Comparison of ENCODE assay signal across 29 cellular contexts in genomic region chr2:128185576-128185975, GRCh38.
"Had no signal": no experiment of that assay in that cellular context is flagged by ENCODE, and none has a peak within 500 bp of the region (broad histone marks: within the 10 kb centered on the region; RNA-seq: fewer than 3 reads in every experiment).

No MANE protein-coding gene starts in this region.

- ATAC-seq: activated CD4-positive, alpha-beta T cell treated with anti-CD3 and anti-CD28 coated beads for 36 hours; esophagus mucosa; foreskin keratinocyte; naive thymus-derived CD4-positive, alpha-beta T cell; pancreas; stimulated activated naive CD8-positive, alpha-beta T cell treated with anti-CD3 and anti-CD28 coated beads, Interleukin-15, Interleukin-2, amounts not matched to agents 100 U/mL and 50 U/mL, for 24 hours had no signal

- H3K27ac Mint-ChIP-seq: activated CD4-positive, alpha-beta T cell treated with anti-CD3 and anti-CD28 coated beads for 36 hours; activated naive CD4-positive, alpha-beta T cell treated with anti-CD3 and anti-CD28 coated beads, Interleukin-2, amount 10 ng/mL, durations not matched to agents 7 days and 5 days; activated naive CD8-positive, alpha-beta T cell treated with anti-CD3 and anti-CD28 coated beads, Interleukin-2, amount 10 ng/mL, durations not matched to agents 7 days and 5 days; activated T-helper 1 cell treated with anti-CD3 and anti-CD28 coated beads, Interleukin-12 subunit alpha, Interleukin-12 subunit beta, Interleukin-2, Interleukin-4 antibody, amounts not matched to agents 30 ng/mL and 10 ng/mL and 1 ng/mL, durations not matched to agents 14 hours and 24 hours and 36 hours; brain; mesothelial cell of epicardium; naive thymus-derived CD4-positive, alpha-beta T cell had no signal

- H3K4me1 Mint-ChIP-seq: activated CD4-positive, alpha-beta T cell treated with anti-CD3 and anti-CD28 coated beads for 36 hours; activated naive CD4-positive, alpha-beta T cell treated with anti-CD3 and anti-CD28 coated beads, Interleukin-2, amount 10 ng/mL, durations not matched to agents 7 days and 5 days; activated naive CD8-positive, alpha-beta T cell treated with anti-CD3 and anti-CD28 coated beads, Interleukin-2, amount 10 ng/mL, durations not matched to agents 7 days and 5 days; brain had no signal

- H3K27me3 Mint-ChIP-seq: activated CD4-positive, alpha-beta T cell treated with anti-CD3 and anti-CD28 coated beads for 36 hours; activated naive CD4-positive, alpha-beta T cell treated with anti-CD3 and anti-CD28 coated beads, Interleukin-2, amount 10 ng/mL, durations not matched to agents 7 days and 5 days; activated naive CD8-positive, alpha-beta T cell treated with anti-CD3 and anti-CD28 coated beads, Interleukin-2, amount 10 ng/mL, durations not matched to agents 7 days and 5 days; brain; naive thymus-derived CD4-positive, alpha-beta T cell had no signal

- H3K4me1 ChIP-seq: ascending aorta, foreskin keratinocyte, pancreas, prostate gland, upper lobe of left lung, vagina had no signal

- H3K79me2 ChIP-seq: hepatocyte had no signal

- H3K9me3 ChIP-seq: ascending aorta, pancreas, prostate gland, thoracic aorta, upper lobe of left lung, vagina had no signal

- H3K27ac ChIP-seq: ascending aorta, cardiac muscle cell, foreskin keratinocyte, hepatocyte, pancreas, prostate gland, skin epidermis, thoracic aorta, upper lobe of left lung, vagina had no signal

- H3K4me3 ChIP-seq: ascending aorta, cardiac muscle cell, hepatocyte, pancreas, prostate gland, skin epidermis, thoracic aorta, upper lobe of left lung, vagina had no signal

- H3K4me3 Mint-ChIP-seq: activated CD4-positive, alpha-beta T cell treated with anti-CD3 and anti-CD28 coated beads for 36 hours; activated naive CD4-positive, alpha-beta T cell treated with anti-CD3 and anti-CD28 coated beads, Interleukin-2, amount 10 ng/mL, durations not matched to agents 7 days and 5 days; activated naive CD8-positive, alpha-beta T cell treated with anti-CD3 and anti-CD28 coated beads, Interleukin-2, amount 10 ng/mL, durations not matched to agents 7 days and 5 days; activated T-helper 1 cell treated with anti-CD3 and anti-CD28 coated beads, Interleukin-12 subunit alpha, Interleukin-12 subunit beta, Interleukin-2, Interleukin-4 antibody, amounts not matched to agents 30 ng/mL and 10 ng/mL and 1 ng/mL, durations not matched to agents 14 hours and 24 hours and 36 hours; brain; endodermal cell; mesothelial cell of epicardium; naive thymus-derived CD4-positive, alpha-beta T cell had no signal

- H2AFZ ChIP-seq: hepatocyte had no signal

- DNase-seq: activated CD4-positive, alpha-beta T cell treated with anti-CD3 and anti-CD28 coated beads for 36 hours; activated CD4-positive, CD25-positive, alpha-beta regulatory T cell; activated effector memory CD4-positive, alpha-beta T cell treated with anti-CD3 and anti-CD28 coated beads, Interleukin-2, amount 50 U/mL, for 16 hours; activated naive CD4-positive, alpha-beta T cell treated with anti-CD3 and anti-CD28 coated beads, Interleukin-2, amount 10 ng/mL, durations not matched to agents 7 days and 5 days; activated naive CD8-positive, alpha-beta T cell treated with anti-CD3 and anti-CD28 coated beads, Interleukin-2, amount 10 ng/mL, durations not matched to agents 7 days and 5 days; cortex of kidney; endodermal cell; foreskin keratinocyte; islet precursor cell; left cardiac atrium; naive thymus-derived CD4-positive, alpha-beta T cell; pancreas; right cardiac atrium; stimulated activated CD4-positive, alpha-beta T cell treated with anti-CD3 and anti-CD28 coated beads, Interleukin-12 subunit alpha, Interleukin-12 subunit beta, amount 100 ng/mL, for 4 hours; stimulated activated CD4-positive, alpha-beta T cell treated with anti-CD3 and anti-CD28 coated beads, Interleukin-4, amount 100 ng/mL, for 1 hour; stimulated activated naive CD8-positive, alpha-beta T cell treated with anti-CD3 and anti-CD28 coated beads, Interleukin-15, Interleukin-2, amounts not matched to agents 100 U/mL and 50 U/mL, for 24 hours; T-helper 1 cell; upper lobe of left lung had no signal

- H3K27me3 ChIP-seq: ascending aorta, cardiac muscle cell, foreskin keratinocyte, hepatocyte, pancreas, upper lobe of left lung, vagina had no signal

- H3K4me2 ChIP-seq: hepatocyte had no signal

- H3K9me3 Mint-ChIP-seq: activated naive CD4-positive, alpha-beta T cell treated with anti-CD3 and anti-CD28 coated beads, Interleukin-2, amount 10 ng/mL, durations not matched to agents 7 days and 5 days; activated naive CD8-positive, alpha-beta T cell treated with anti-CD3 and anti-CD28 coated beads, Interleukin-2, amount 10 ng/mL, durations not matched to agents 7 days and 5 days; activated T-helper 1 cell treated with anti-CD3 and anti-CD28 coated beads, Interleukin-12 subunit alpha, Interleukin-12 subunit beta, Interleukin-2, Interleukin-4 antibody, amounts not matched to agents 30 ng/mL and 10 ng/mL and 1 ng/mL, durations not matched to agents 14 hours and 24 hours and 36 hours; brain; mesothelial cell of epicardium; naive thymus-derived CD4-positive, alpha-beta T cell had no signal
